Comparison of ENCODE assay signal across 1 cellular context in genomic region chr11:75555079-75555811, GRCh38.
TF ChIP-seq lines count a peak whose summit lies in the region.

No MANE protein-coding gene starts in this region.

TF ChIP-seq in endothelial cell of umbilical vein, 7 proteins besides CTCF, POLR2A, EP300 and RAD21 (continued from another document):
- TF ChIP-seq JUN (IDR thresholded peaks at IDR 0.05; ENCODE audit: borderline replicate concordance, insufficient read depth, insufficient read length, low read depth), result no peak
